In genomic region chr4:112327950-112328349, GRCh38 we compare ENCODE assay signal across 2 cellular contexts.
TF ChIP-seq lines count a peak whose summit lies in the region.

No MANE protein-coding gene starts in this region.

TF ChIP-seq in A549, 52 proteins besides CTCF, POLR2A, EP300 and RAD21:
- TF ChIP-seq HOXB5 (CRISPR knock-in tag; IDR thresholded peaks at IDR 0.05): no peak
- no peak for TF ChIP-seq RFX5 (IDR thresholded peaks at IDR 0.05)
- no peak for TF ChIP-seq POLR2AphosphoS2 (conservative IDR thresholded peaks at IDR 0.05; ENCODE audit: low read length)
- TF ChIP-seq MYC (IDR thresholded peaks at IDR 0.05; ENCODE audit: borderline replicate concordance, low read length): no peak
- TF ChIP-seq NFE2L2 (conservative IDR thresholded peaks at IDR 0.05; ENCODE audit: low read length): no peak
- peak; percentile 37; the same call in 2 of the 3 replicates for TF ChIP-seq SMC3 (IDR thresholded peaks at IDR 0.05)

TF ChIP-seq in IMR-90, 13 proteins besides CTCF, POLR2A, EP300 and RAD21:
- peak; percentile 64 for TF ChIP-seq SMC3 (IDR thresholded peaks at IDR 0.05; ENCODE audit: low read depth, low read length)
- TF ChIP-seq MAFK (IDR thresholded peaks at IDR 0.05; ENCODE audit: low read depth, low read length): no peak
- TF ChIP-seq CEBPB (IDR thresholded peaks at IDR 0.05; ENCODE audit: low read depth, low read length): peak; percentile 19; the same call in 1 of the 2 replicates
